ENCODE assay signal across 24 cellular contexts in genomic region chr7:88215295-88215694, GRCh38.
"Had no signal": no experiment of that assay in that cellular context is flagged by ENCODE, and none has a peak within 500 bp of the region (broad histone marks: within the 10 kb centered on the region; RNA-seq: fewer than 3 reads in every experiment).

No MANE protein-coding gene starts in this region.

- H3K27me3 ChIP-seq: MG63, Peyer's patch, SJCRH30 had no signal

- H3K4me2 ChIP-seq: SK-N-SH had no signal

- H3K9ac ChIP-seq: SK-N-SH had no signal

- FAIRE-seq: astrocyte had no signal

- H3K27ac ChIP-seq: Peyer's patch, RWPE1, SJCRH30, WERI-Rb-1 had no signal

- ATAC-seq: activated CD4-positive, CD25-positive, alpha-beta regulatory T cell treated with anti-CD3 and anti-CD28 coated beads, Interleukin-2, amount 50 U/mL, for 24 hours; activated CD8-positive, alpha-beta T cell treated with anti-CD3 and anti-CD28 coated beads, Interleukin-2, amount 10 ng/mL, durations not matched to agents 7 days and 5 days had no signal

- H3K9me3 ChIP-seq: MG63, Peyer's patch, SJCRH30, SK-N-SH had no signal

- DNase-seq: activated CD4-positive, alpha-beta T cell treated with anti-CD3 and anti-CD28 coated beads for 4 hours; activated CD4-positive, alpha-beta T cell treated with anti-CD3 and anti-CD28 coated beads, Interleukin-2, amount 50 U/mL, for 4 hours; activated CD8-positive, alpha-beta memory T cell treated with anti-CD3 and anti-CD28 coated beads, Interleukin-2, amount 50 U/mL, for 48 hours; activated CD8-positive, alpha-beta T cell treated with anti-CD3 and anti-CD28 coated beads, Interleukin-2, amount 10 ng/mL, durations not matched to agents 7 days and 5 days; activated gamma-delta T cell; activated naive CD4-positive, alpha-beta T cell treated with anti-CD3 and anti-CD28 coated beads for 36 hours; activated T-cell treated with anti-CD3 and anti-CD28 coated beads, Interleukin-2, amount 50 U/mL, for 24 hours; amygdala; MG63; NCI-H1105; NCI-H1436; NCI-H1694 treated with DMSO at 0.1 percent for 48 hours; NCI-H2029 treated with DMSO at 0.1 percent for 48 hours; NCI-H446; NCI-H524; Peyer's patch; Right ventricle myocardium superior; SJCRH30; SK-N-SH; T-helper 1 cell; WERI-Rb-1 had no signal

- H3K4me3 ChIP-seq: MG63, Peyer's patch, SJCRH30 had no signal

- H3K4me1 ChIP-seq: SJCRH30 had no signal
